In the genomic region with DNA sequence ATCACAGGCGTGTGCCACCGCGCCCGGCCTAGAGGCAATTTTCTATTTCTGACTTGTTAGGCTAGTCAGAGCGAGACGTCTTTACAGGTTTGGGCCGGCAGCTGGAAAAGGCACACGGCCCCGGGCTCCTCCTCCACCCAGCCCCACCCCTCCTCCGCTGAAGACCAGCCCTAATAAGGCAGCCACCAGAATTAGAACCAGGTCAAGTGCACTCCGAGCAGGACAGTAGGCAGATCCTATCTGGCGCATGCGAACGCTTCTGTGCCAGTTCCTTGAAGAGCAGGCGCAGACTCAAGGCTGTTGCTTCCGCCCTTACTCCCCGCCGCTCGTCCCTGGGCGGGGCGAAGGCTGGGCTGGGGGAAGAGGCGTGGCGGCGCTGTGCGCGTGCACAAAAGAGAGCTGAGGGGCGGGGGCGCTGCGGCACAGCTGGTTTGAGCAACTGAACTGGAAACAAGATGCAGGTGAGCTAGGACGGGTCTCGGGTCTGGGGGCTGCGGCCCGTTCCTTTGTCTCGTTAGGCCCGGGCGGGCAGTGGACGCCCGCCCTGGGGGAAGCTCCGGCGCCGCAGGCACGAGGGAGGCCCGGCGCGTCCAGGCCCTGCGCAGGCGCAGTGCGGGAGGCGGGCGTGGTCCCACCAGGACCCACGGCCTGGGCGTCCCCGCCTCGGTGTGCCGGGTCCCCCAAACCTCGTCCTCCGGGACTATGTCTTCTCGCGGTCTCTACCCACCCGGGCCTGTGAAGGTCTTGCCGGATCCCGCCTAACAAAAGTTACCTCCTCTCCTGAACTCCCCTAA, we compare ENCODE assay signal across 1 cellular context.
TF ChIP-seq lines count a peak whose summit lies in the region.

Gene PDCL3 (plus strand): TSS at position 381 of the 794 bp plus-strand sequence. CDS start 75 bp downstream, at position 456.

TF ChIP-seq in liver, 16 proteins besides CTCF, POLR2A, EP300 and RAD21 (continued from another document):
- TF ChIP-seq, protein P1, sequence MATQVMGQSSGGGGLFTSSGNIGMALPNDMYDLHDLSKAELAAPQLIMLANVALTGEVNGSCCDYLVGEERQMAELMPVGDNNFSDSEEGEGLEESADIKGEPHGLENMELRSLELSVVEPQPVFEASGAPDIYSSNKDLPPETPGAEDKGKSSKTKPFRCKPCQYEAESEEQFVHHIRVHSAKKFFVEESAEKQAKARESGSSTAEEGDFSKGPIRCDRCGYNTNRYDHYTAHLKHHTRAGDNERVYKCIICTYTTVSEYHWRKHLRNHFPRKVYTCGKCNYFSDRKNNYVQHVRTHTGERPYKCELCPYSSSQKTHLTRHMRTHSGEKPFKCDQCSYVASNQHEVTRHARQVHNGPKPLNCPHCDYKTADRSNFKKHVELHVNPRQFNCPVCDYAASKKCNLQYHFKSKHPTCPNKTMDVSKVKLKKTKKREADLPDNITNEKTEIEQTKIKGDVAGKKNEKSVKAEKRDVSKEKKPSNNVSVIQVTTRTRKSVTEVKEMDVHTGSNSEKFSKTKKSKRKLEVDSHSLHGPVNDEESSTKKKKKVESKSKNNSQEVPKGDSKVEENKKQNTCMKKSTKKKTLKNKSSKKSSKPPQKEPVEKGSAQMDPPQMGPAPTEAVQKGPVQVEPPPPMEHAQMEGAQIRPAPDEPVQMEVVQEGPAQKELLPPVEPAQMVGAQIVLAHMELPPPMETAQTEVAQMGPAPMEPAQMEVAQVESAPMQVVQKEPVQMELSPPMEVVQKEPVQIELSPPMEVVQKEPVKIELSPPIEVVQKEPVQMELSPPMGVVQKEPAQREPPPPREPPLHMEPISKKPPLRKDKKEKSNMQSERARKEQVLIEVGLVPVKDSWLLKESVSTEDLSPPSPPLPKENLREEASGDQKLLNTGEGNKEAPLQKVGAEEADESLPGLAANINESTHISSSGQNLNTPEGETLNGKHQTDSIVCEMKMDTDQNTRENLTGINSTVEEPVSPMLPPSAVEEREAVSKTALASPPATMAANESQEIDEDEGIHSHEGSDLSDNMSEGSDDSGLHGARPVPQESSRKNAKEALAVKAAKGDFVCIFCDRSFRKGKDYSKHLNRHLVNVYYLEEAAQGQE (IDR thresholded peaks at IDR 0.05) = peak; percentile 92
- TF ChIP-seq NR2F2 (IDR thresholded peaks at IDR 0.05) (peak; percentile 71), FOXA2 (IDR thresholded peaks at IDR 0.05) (no peak), YY1 (IDR thresholded peaks at IDR 0.05) (peak; percentile 87), SP1 (IDR thresholded peaks at IDR 0.05) (peak; percentile 87), ZBTB33 (IDR thresholded peaks at IDR 0.05) (peak; percentile 58), JUND (IDR thresholded peaks at IDR 0.05) (peak; percentile 87 to 88)
- TF ChIP-seq, protein P2, sequence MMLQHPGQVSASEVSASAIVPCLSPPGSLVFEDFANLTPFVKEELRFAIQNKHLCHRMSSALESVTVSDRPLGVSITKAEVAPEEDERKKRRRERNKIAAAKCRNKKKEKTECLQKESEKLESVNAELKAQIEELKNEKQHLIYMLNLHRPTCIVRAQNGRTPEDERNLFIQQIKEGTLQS (IDR thresholded peaks at IDR 0.05) = no peak
